Comparison of ENCODE assay signal across 8 cellular contexts in genomic region chr19:51131780-51132680, GRCh38. TPM values are rescaled to one million over a fixed set of nuclear protein-coding genes. Genes with fewer than 3 reads are reported as not detected.
DNase-seq lines count a peak whose midpoint lies in the region; ATAC-seq, FAIRE-seq and TF ChIP-seq lines count a peak whose summit lies in the region.

No MANE protein-coding gene starts in this region.

- FAIRE-seq in K562 (lab: Jason Lieb, UNC): peak; percentile 91

- in situ Hi-C loops in K562 (cut with MboI): no loop called here

- TF ChIP-seq CTCF in K562 (IDR thresholded peaks at IDR 0.05 in 2 of 3, conservative IDR thresholded peaks at IDR 0.05 in 1 of 3; ENCODE audit: insufficient read depth in 2 of 3, low read depth in 1 of 3, low read length in 3 of 3) (peak; percentile 55 to 70 (median 55)), H9 (conservative IDR thresholded peaks at IDR 0.05) (no peak; the same call in 2 of the 3 replicates)

- H2AK5ac ChIP-seq in mesenchymal stem cell (ENCODE audit: low read length, severe bottlenecking) (no peak overlapping the region), H9 (ENCODE audit: insufficient read length, low read length) (no peak overlapping the region)

- H3K79me2 ChIP-seq in K562 (ENCODE audit: control insufficient read depth, insufficient read depth, low read length) (no peaks in the 10 kb centered on the region), H9 (ENCODE audit: insufficient read depth, low read length) (no peaks in the 10 kb centered on the region)

- H3K36me3 ChIP-seq in CD8-positive, alpha-beta memory T cell (ENCODE audit: insufficient read depth, low read length): no peaks in the 10 kb centered on the region
- H3K36me3 ChIP-seq in MG63: no peaks in the 10 kb centered on the region
- no peaks in the 10 kb centered on the region for H3K36me3 ChIP-seq in K562 (ENCODE audit: control insufficient read depth, insufficient read depth, low read length)
- no peaks in the 10 kb centered on the region for H3K36me3 ChIP-seq in mesenchymal stem cell (ENCODE audit: control insufficient read depth in 1 of 2, insufficient read depth in 2 of 2, low read depth in 1 of 2, low read length in 2 of 2)

- H3K56ac ChIP-seq in H9 (ENCODE audit: insufficient read length, low read depth, low read length): no peak overlapping the region

- peaks cover 62 to 66% (median 66%) of the 10 kb centered on the region in 3 donors for H3K4me1 Mint-ChIP-seq in CD8-positive, alpha-beta memory T cell
- H3K4me1 Mint-ChIP-seq in H9: peaks cover 2 to 4% of the 10 kb centered on the region in 2 experiments

- H2BK5ac ChIP-seq in mesenchymal stem cell (ENCODE audit: low read depth, low read length, poor library complexity, severe bottlenecking) (no peak overlapping the region), H9 (ENCODE audit: insufficient read length, low read length) (no peak overlapping the region)

- ATAC-seq in K562 (peak; percentile 88), GM19035 (IDR thresholded peaks at IDR 0.05; ENCODE audit: unreplicated experiment) (no peak), GM18861 (IDR thresholded peaks at IDR 0.05; ENCODE audit: unreplicated experiment) (no peak)

- no peak overlapping the region for H3K27ac ChIP-seq in CD8-positive, alpha-beta memory T cell (ENCODE audit: low read depth, low read length)
- H3K27ac ChIP-seq in K562 (ENCODE audit: extremely low read depth, low read depth, low read length) (no peak overlapping the region), mesenchymal stem cell (ENCODE audit: low read length, poor library complexity, severe bottlenecking) (no peak overlapping the region), H9 (ENCODE audit: insufficient read length, low read depth, low read length) (no peak overlapping the region)

- H4K20me1 ChIP-seq in K562 (replicated peaks; ENCODE audit: control insufficient read depth, insufficient read depth, low read length): peaks cover 4% of the 10 kb centered on the region; the same call in 1 of the 2 replicates
- H4K20me1 ChIP-seq in H9 (ENCODE audit: control insufficient read depth, insufficient read depth, insufficient read length): no peaks in the 10 kb centered on the region

- H3K9me3 ChIP-seq in CD8-positive, alpha-beta memory T cell (ENCODE audit: low read length): no peaks in the 10 kb centered on the region
- H3K9me3 ChIP-seq in MG63: peaks cover 9% of the 10 kb centered on the region
- H3K9me3 ChIP-seq in K562 (replicated peaks; ENCODE audit: control insufficient read depth, insufficient read depth, low read depth, low read length): no peaks in the 10 kb centered on the region; the same call in 1 of the 2 replicates
- H3K9me3 ChIP-seq in mesenchymal stem cell (ENCODE audit: control insufficient read depth, low read length): peaks cover 7% of the 10 kb centered on the region
- no peaks in the 10 kb centered on the region for H3K9me3 ChIP-seq in H9 (ENCODE audit: control insufficient read depth, low read depth, low read length)

- H2BK15ac ChIP-seq in mesenchymal stem cell (ENCODE audit: low read depth, poor library complexity, severe bottlenecking): no peak overlapping the region
- H2BK15ac ChIP-seq in H9 (ENCODE audit: low read depth, low read length): no peak overlapping the region

- peak overlapping the region; percentile 54 for H3K4me2 ChIP-seq in K562 (ENCODE audit: insufficient read depth, low read length)
- H3K4me2 ChIP-seq in mesenchymal stem cell (ENCODE audit: low read length, poor library complexity, severe bottlenecking): no peak overlapping the region
- no peak overlapping the region for H3K4me2 ChIP-seq in H9 (ENCODE audit: insufficient read depth, insufficient read length, low read length)

- H3K23ac ChIP-seq in mesenchymal stem cell (ENCODE audit: low read length in 2 of 2): no peak overlapping the region
- no peak overlapping the region for H3K23ac ChIP-seq in H9 (ENCODE audit: insufficient read length, low read depth, low read length)

- H3K27ac Mint-ChIP-seq in CD8-positive, alpha-beta memory T cell: peak overlapping the region; percentile 48 to 95 (median 87)
- peak overlapping the region in 1 of 3 experiments; percentile 43; a peak in 1 of 7 replicates for H3K27ac Mint-ChIP-seq in H9

- CTCF ChIA-PET in CD8-positive, alpha-beta memory T cell (lab: Charles Lee): interaction anchor here (1.2 to 1.4 kb wide), 2 partner anchors 9 to 26 kb away, joined by 3 to 4 read pairs; no protein-coding TSS in a partner anchor
- CTCF ChIA-PET in K562 (lab: Yijun Ruan, JAX; ENCODE audit: low intra/inter-chr PET ratio): interaction anchor here (0.6 kb wide), 2 partner anchors 199 to 218 kb away, joined by 3 to 4 read pairs; no protein-coding TSS in a partner anchor

- H3K9me1 ChIP-seq in K562 (ENCODE audit: control insufficient read depth, insufficient read depth, low read length): no peaks in the 10 kb centered on the region

- peak in 3 of 5 donors; percentile 14 to 48 (median 47) for DNase-seq in CD8-positive, alpha-beta memory T cell
- peak; percentile 35 for DNase-seq in MG63
- DNase-seq in K562 (ENCODE audit: extremely low read depth in 1 of 4, low spot score in 3 of 4): peak; percentile 67 to 84 (median 71)
- DNase-seq in mesenchymal stem cell: peak; percentile 92
- DNase-seq in NCI-H2107 treated with DMSO at 0.1 percent for 48 hours (lab: John Stamatoyannopoulos, UW; ENCODE audit: unreplicated experiment): no peak
- no peak for DNase-seq in H9

- H3K27me3 Mint-ChIP-seq in CD8-positive, alpha-beta memory T cell: peaks cover 0 to 3% of the 10 kb centered on the region in 2 donors
- H3K27me3 Mint-ChIP-seq in H9 (ENCODE audit: low read depth): peaks cover 34% of the 10 kb centered on the region

- peak overlapping the region; percentile 33 to 90 (median 83) for H3K4me3 Mint-ChIP-seq in CD8-positive, alpha-beta memory T cell
- no peak overlapping the region for H3K4me3 Mint-ChIP-seq in H9

- H4K8ac ChIP-seq in mesenchymal stem cell (ENCODE audit: low read length) (no peak overlapping the region), H9 (replicated peaks; ENCODE audit: insufficient read length, low read depth, low read length) (no peak overlapping the region)

- H2BK12ac ChIP-seq in mesenchymal stem cell (ENCODE audit: low read length in 2 of 2) (peak overlapping the region in 1 of 2 experiments; percentile 48), H9 (ENCODE audit: insufficient read length, low read depth, low read length) (no peak overlapping the region)

- peak overlapping the region; percentile 73 for H2AFZ ChIP-seq in K562 (ENCODE audit: low read depth, low read length)
- no peak overlapping the region for H2AFZ ChIP-seq in mesenchymal stem cell (ENCODE audit: low read depth, low read length)
- H2AFZ ChIP-seq in H9 (ENCODE audit: low read length): no peak overlapping the region

- H3K4me3 ChIP-seq in CD8-positive, alpha-beta memory T cell (ENCODE audit: low read length): peak overlapping the region; percentile 44
- H3K4me3 ChIP-seq in MG63: no peak overlapping the region
- no peak overlapping the region for H3K4me3 ChIP-seq in K562
- H3K4me3 ChIP-seq in mesenchymal stem cell (ENCODE audit: insufficient read depth in 1 of 2, low read depth in 1 of 2, low read length in 2 of 2): peak overlapping the region in 1 of 2 experiments; percentile 17

- H4K91ac ChIP-seq in mesenchymal stem cell (ENCODE audit: low read length) (no peak overlapping the region), H9 (ENCODE audit: insufficient read length, low read depth, low read length) (no peak overlapping the region)

- no peak overlapping the region for H3T11ph ChIP-seq in H9 (ENCODE audit: low read length)

- peak; percentile 59; the same call in 1 of the 2 replicates for TF ChIP-seq EP300 in K562 (IDR thresholded peaks at IDR 0.05; ENCODE audit: low read length)

- H3K27me3 ChIP-seq in CD8-positive, alpha-beta memory T cell (ENCODE audit: insufficient read depth, low read length, poor library complexity, severe bottlenecking): no peaks in the 10 kb centered on the region
- H3K27me3 ChIP-seq in MG63: peaks cover 7% of the 10 kb centered on the region; the same call in 1 of the 2 replicates
- H3K27me3 ChIP-seq in K562 (ENCODE audit: control insufficient read depth in 2 of 2, insufficient read depth in 2 of 2, low read length in 2 of 2): peaks cover 3 to 22% of the 10 kb centered on the region in 2 experiments; a peak in 2 of 5 replicates
- H3K27me3 ChIP-seq in mesenchymal stem cell (ENCODE audit: control insufficient read depth in 1 of 2, insufficient read depth in 1 of 2, low read length in 2 of 2): peaks cover 0 to 12% of the 10 kb centered on the region in 2 experiments
- H3K27me3 ChIP-seq in H9 (ENCODE audit: insufficient read depth, low read length): no peaks in the 10 kb centered on the region

- no peak overlapping the region for H4K5ac ChIP-seq in H9 (ENCODE audit: insufficient read length, low read depth, low read length)

- BruUV-seq in K562 (replicated peaks; lab: Mats Ljungman, UMichigan): no TSS peak

- H3K14ac ChIP-seq in mesenchymal stem cell (ENCODE audit: low read length in 2 of 2): no peak overlapping the region
- no peak overlapping the region for H3K14ac ChIP-seq in H9 (ENCODE audit: insufficient read depth, low read length)

- intact Hi-C loops in K562 (cut with micrococcal nuclease): loop anchor here (2.0 kb wide), 1 partner anchor 35 kb away; no protein-coding TSS in a partner anchor

- no peaks in the 10 kb centered on the region for H3K79me1 ChIP-seq in mesenchymal stem cell (replicated peaks; ENCODE audit: low read length, poor library complexity, severe bottlenecking)
- H3K79me1 ChIP-seq in H9 (ENCODE audit: insufficient read depth, low read depth, low read length, poor library complexity, severe bottlenecking): no peaks in the 10 kb centered on the region

- H3K4ac ChIP-seq in mesenchymal stem cell (ENCODE audit: low read depth in 1 of 2, low read length in 2 of 2) (peak overlapping the region in 1 of 2 experiments; percentile 53), H9 (ENCODE audit: low read depth, low read length) (no peak overlapping the region)

- peaks cover 0 to 3% (median 0%) of the 10 kb centered on the region in 5 donors for H3K9me3 Mint-ChIP-seq in CD8-positive, alpha-beta memory T cell
- H3K9me3 Mint-ChIP-seq in H9: no peaks in the 10 kb centered on the region

- H2BK120ac ChIP-seq in mesenchymal stem cell (ENCODE audit: low read depth, low read length) (peak overlapping the region; percentile 52), H9 (ENCODE audit: low read depth, low read length, poor library complexity, severe bottlenecking) (no peak overlapping the region)

- H3K18ac ChIP-seq in mesenchymal stem cell (ENCODE audit: low read depth in 1 of 2, low read length in 2 of 2) (no peak overlapping the region), H9 (ENCODE audit: insufficient read length, low read depth, low read length) (no peak overlapping the region)

- WGBS in K562 (ENCODE audit: insufficient coverage, low coverage, missing lambda C conversion rate): 16% methylated on average over 24 of the region's 24 CpGs
- 67% methylated on average over 21 of the region's 24 CpGs for WGBS in mesenchymal stem cell
- no CpG with 5 or more reads among the region's 24 CpGs for WGBS in H9 (ENCODE audit: extremely low coverage, insufficient read length, low lambda C conversion rate)

- no peak for TF ChIP-seq POLR2A in K562 (conservative IDR thresholded peaks at IDR 0.05)

- POLR2A ChIA-PET in CD8-positive, alpha-beta memory T cell (lab: Charles Lee): interaction anchor here (0.5 to 1.2 kb wide), 4 partner anchors 17 to 41 kb away, joined by 3 to 4 read pairs (median 4); no protein-coding TSS in a partner anchor
- POLR2A ChIA-PET in K562 (lab: Yijun Ruan, JAX): no interaction called here

- peak; percentile 67 to 72 for TF ChIP-seq RAD21 in K562 (CRISPR knock-in tag; conservative IDR thresholded peaks at IDR 0.05 in 1 of 2, IDR thresholded peaks at IDR 0.05 in 1 of 2)

- no peaks in the 10 kb centered on the region for H3K23me2 ChIP-seq in H9 (ENCODE audit: insufficient read length, low read depth, low read length, poor library complexity, severe bottlenecking)

- H2BK20ac ChIP-seq in H9 (ENCODE audit: low read depth, low read length, poor library complexity, severe bottlenecking): no peak overlapping the region

- H3K9ac ChIP-seq in K562 (ENCODE audit: insufficient read depth in 1 of 2, low read depth in 2 of 2, low read length in 2 of 2) (no peak overlapping the region), mesenchymal stem cell (ENCODE audit: low read length) (peak overlapping the region; percentile 36), H9 (ENCODE audit: extremely low read depth, insufficient read length, low read length) (no peak overlapping the region)

- peaks cover 0 to 6% (median 0%) of the 10 kb centered on the region in 3 donors for H3K36me3 Mint-ChIP-seq in CD8-positive, alpha-beta memory T cell
- peaks cover 0 to 1% (median 0%) of the 10 kb centered on the region in 3 experiments; a peak in 1 of 7 replicates for H3K36me3 Mint-ChIP-seq in H9 (ENCODE audit: insufficient read depth in 1 of 3, low read depth in 3 of 3)

- peaks cover 65% of the 10 kb centered on the region for H3K4me1 ChIP-seq in CD8-positive, alpha-beta memory T cell (ENCODE audit: insufficient read depth, low read length)
- H3K4me1 ChIP-seq in K562 (replicated peaks in 1 of 2; ENCODE audit: control insufficient read depth in 2 of 2, insufficient read depth in 2 of 2, low read length in 2 of 2): peaks cover 19 to 33% of the 10 kb centered on the region in 2 experiments
- no peaks in the 10 kb centered on the region for H3K4me1 ChIP-seq in mesenchymal stem cell (ENCODE audit: control insufficient read depth, insufficient read depth, low read depth, low read length)
- no peaks in the 10 kb centered on the region for H3K4me1 ChIP-seq in H9 (ENCODE audit: insufficient read depth, low read length)

RNA-seq across cellular contexts. Expression of gene SIGLEC9, which starts 7.3 kb away (rescaled TPM):
- under 1 TPM; 0.46 to 0.93 TPM for total RNA-seq in CD8-positive, alpha-beta memory T cell
- 3.6 TPM for polyA plus RNA-seq in CD8-positive, alpha-beta memory T cell
- not detected in 2 replicates for total RNA-seq in MG63 (2014; rRNA removed; shearing (Covaris generic); ENCODE audit: low replicate concordance)
- 0.35 TPM in 1 of 2 replicates, not detected in the other for total RNA-seq in K562 (2011; cell fraction: chromatin; rRNA removed; ENCODE audit: low replicate concordance)
- total RNA-seq in K562 (2011; cell fraction: nucleolus; rRNA removed): 0.26 and 0.67 TPM in 2 replicates
- total RNA-seq in K562 (2011; cell fraction: nucleoplasm; rRNA removed): not detected in 2 replicates
- total RNA-seq in K562 (2014; rRNA removed) (0.18 and 0.65 TPM in 2 replicates), K562 (2014; rRNA removed; fragmentation: Illumina TruSeq; extraction: Trizol) (not detected in 2 replicates), K562 (2015; rRNA removed; fragmentation: Illumina TruSeq; extraction: Trizol) (not detected in 2 replicates), K562 (2021) (0.22 TPM in 1 of 2 replicates, not detected in the other), H9 (2021) (not detected in 2 replicates)
- polyA plus RNA-seq in K562 (2011; rRNA removed) (0.16 and 0.26 TPM in 2 replicates), K562 (2014; fragmentation: Illumina TruSeq; extraction: Trizol) (0.09 and 0.21 TPM in 2 replicates), K562 (2014; fragmentation: Nextera tagmentation; extraction: Ambion mirVana) (not detected), K562 (2014; rRNA removed) (0.18 and 0.34 TPM in 2 replicates)
- polyA plus RNA-seq in K562 (2011; cell fraction: cytosol; rRNA removed): 0.21 and 0.54 TPM in 2 replicates
- polyA plus RNA-seq in K562 (2011; cell fraction: nucleus; rRNA removed): 0.31 and 0.78 TPM in 2 replicates
- 0.20 and 0.53 TPM in 2 replicates for polyA plus RNA-seq in K562 (2012)
- 0.18 TPM in 1 of 2 replicates, not detected in the other for polyA minus RNA-seq in K562 (2011; rRNA and poly(A)+ RNA removed)
- polyA minus RNA-seq in K562 (2011; cell fraction: cytosol; rRNA and poly(A)+ RNA removed): not detected in 2 replicates
- polyA minus RNA-seq in K562 (2011; cell fraction: nucleus; rRNA and poly(A)+ RNA removed): 0.54 TPM in 1 of 2 replicates, not detected in the other
- 0.21 TPM for polyA plus RNA-seq in mesenchymal stem cell (2013, experiment 1 of 2)
- polyA plus RNA-seq in mesenchymal stem cell (2013, experiment 2 of 2): 0.25 TPM

RNA-seq across cellular contexts. Expression of gene SIGLEC7, which starts 10.1 kb away (rescaled TPM):
- under 1 TPM; 0.42 to 0.46 TPM for total RNA-seq in CD8-positive, alpha-beta memory T cell
- polyA plus RNA-seq in CD8-positive, alpha-beta memory T cell: 2.5 TPM
- total RNA-seq in MG63 (2014; rRNA removed; shearing (Covaris generic); ENCODE audit: low replicate concordance): not detected in 2 replicates
- not detected in 2 replicates for total RNA-seq in K562 (2011; cell fraction: chromatin; rRNA removed; ENCODE audit: low replicate concordance)
- total RNA-seq in K562 (2011; cell fraction: nucleolus; rRNA removed): not detected in 2 replicates
- not detected in 2 replicates for total RNA-seq in K562 (2011; cell fraction: nucleoplasm; rRNA removed)
- total RNA-seq in K562 (2014; rRNA removed): not detected in 2 replicates
- not detected in 2 replicates for total RNA-seq in K562 (2014; rRNA removed; fragmentation: Illumina TruSeq; extraction: Trizol)
- not detected in 2 replicates for total RNA-seq in K562 (2015; rRNA removed; fragmentation: Illumina TruSeq; extraction: Trizol)
- total RNA-seq in K562 (2021): not detected in 2 replicates
- polyA plus RNA-seq in K562 (2011; rRNA removed): 0.10 TPM in 1 of 2 replicates, not detected in the other
- 0.03 and 0.06 TPM in 2 replicates for polyA plus RNA-seq in K562 (2011; cell fraction: cytosol; rRNA removed)
- polyA plus RNA-seq in K562 (2011; cell fraction: nucleus; rRNA removed): 0.92 TPM in 1 of 2 replicates, not detected in the other
- polyA plus RNA-seq in K562 (2012): 0.10 and 0.24 TPM in 2 replicates
- polyA plus RNA-seq in K562 (2014; fragmentation: Illumina TruSeq; extraction: Trizol): not detected in 2 replicates
- polyA plus RNA-seq in K562 (2014; fragmentation: Nextera tagmentation; extraction: Ambion mirVana): not detected
- polyA plus RNA-seq in K562 (2014; rRNA removed): 0.12 TPM in 1 of 2 replicates, not detected in the other
- not detected in 2 replicates for polyA minus RNA-seq in K562 (2011; rRNA and poly(A)+ RNA removed)
- not detected in 2 replicates for polyA minus RNA-seq in K562 (2011; cell fraction: cytosol; rRNA and poly(A)+ RNA removed)
- polyA minus RNA-seq in K562 (2011; cell fraction: nucleus; rRNA and poly(A)+ RNA removed): not detected in 2 replicates
- polyA plus RNA-seq in mesenchymal stem cell (2013, experiment 1 of 2): 0.18 TPM
- polyA plus RNA-seq in mesenchymal stem cell (2013, experiment 2 of 2): 0.14 TPM
- total RNA-seq in H9 (2021): not detected in 2 replicates

RNA-seq across cellular contexts. Expression of gene CTU1, which starts 23.8 kb away (rescaled TPM):
- 10 to 100 TPM; 11.0 to 13.4 TPM for total RNA-seq in CD8-positive, alpha-beta memory T cell
- polyA plus RNA-seq in CD8-positive, alpha-beta memory T cell: 8.8 TPM
- 18.7 and 33.5 TPM in 2 replicates for total RNA-seq in MG63 (2014; rRNA removed; shearing (Covaris generic); ENCODE audit: low replicate concordance)
- total RNA-seq in K562 (2011; cell fraction: chromatin; rRNA removed; ENCODE audit: low replicate concordance): 3.4 and 11.0 TPM in 2 replicates
- total RNA-seq in K562 (2011; cell fraction: nucleolus; rRNA removed): 11.2 and 13.0 TPM in 2 replicates
- total RNA-seq in K562 (2011; cell fraction: nucleoplasm; rRNA removed): 5.7 and 7.2 TPM in 2 replicates
- total RNA-seq in K562 (2014; rRNA removed) (17.7 and 21.1 TPM in 2 replicates), K562 (2014; rRNA removed; fragmentation: Illumina TruSeq; extraction: Trizol) (0.80 and 1.4 TPM in 2 replicates), K562 (2015; rRNA removed; fragmentation: Illumina TruSeq; extraction: Trizol) (2.4 and 2.6 TPM in 2 replicates), K562 (2021) (18.4 and 18.7 TPM in 2 replicates), H9 (2021) (8.0 and 8.8 TPM in 2 replicates)
- polyA plus RNA-seq in K562 (2011; rRNA removed) (2.2 and 4.3 TPM in 2 replicates), K562 (2014; fragmentation: Illumina TruSeq; extraction: Trizol) (1.5 and 1.9 TPM in 2 replicates), K562 (2014; fragmentation: Nextera tagmentation; extraction: Ambion mirVana) (under 1 TPM in 1 of 2 experiments, not detected in 1; 0.03 TPM), K562 (2014; rRNA removed) (10.0 and 12.9 TPM in 2 replicates)
- polyA plus RNA-seq in K562 (2011; cell fraction: cytosol; rRNA removed): 4.4 and 19.0 TPM in 2 replicates
- 15.6 and 16.0 TPM in 2 replicates for polyA plus RNA-seq in K562 (2011; cell fraction: nucleus; rRNA removed)
- polyA plus RNA-seq in K562 (2012): 8.7 TPM in 2 replicates
- 0.84 and 1.3 TPM in 2 replicates for polyA minus RNA-seq in K562 (2011; rRNA and poly(A)+ RNA removed)
- polyA minus RNA-seq in K562 (2011; cell fraction: cytosol; rRNA and poly(A)+ RNA removed): 4.7 and 4.8 TPM in 2 replicates
- 3.0 and 3.1 TPM in 2 replicates for polyA minus RNA-seq in K562 (2011; cell fraction: nucleus; rRNA and poly(A)+ RNA removed)
- 2.5 TPM for polyA plus RNA-seq in mesenchymal stem cell (2013, experiment 1 of 2)
- polyA plus RNA-seq in mesenchymal stem cell (2013, experiment 2 of 2): 2.7 TPM

RNA-seq across cellular contexts. Expression of gene KLK14, which starts 49.3 kb away (rescaled TPM):
- under 1 TPM; 0.26 to 0.31 TPM for total RNA-seq in CD8-positive, alpha-beta memory T cell
- not detected for polyA plus RNA-seq in CD8-positive, alpha-beta memory T cell
- total RNA-seq in MG63 (2014; rRNA removed; shearing (Covaris generic); ENCODE audit: low replicate concordance): not detected in 2 replicates
- total RNA-seq in K562 (2011; cell fraction: chromatin; rRNA removed; ENCODE audit: low replicate concordance): 0.37 TPM in 1 of 2 replicates, not detected in the other
- total RNA-seq in K562 (2011; cell fraction: nucleolus; rRNA removed): 0.33 TPM in 1 of 2 replicates, not detected in the other
- total RNA-seq in K562 (2011; cell fraction: nucleoplasm; rRNA removed): not detected in 2 replicates
- total RNA-seq in K562 (2014; rRNA removed) (not detected in 2 replicates), K562 (2014; rRNA removed; fragmentation: Illumina TruSeq; extraction: Trizol) (not detected in 2 replicates), K562 (2015; rRNA removed; fragmentation: Illumina TruSeq; extraction: Trizol) (not detected in 2 replicates), K562 (2021) (not detected in 2 replicates), H9 (2021) (0.26 and 0.46 TPM in 2 replicates)
- polyA plus RNA-seq in K562 (2011; rRNA removed) (0.08 TPM in 1 of 2 replicates, not detected in the other), K562 (2014; fragmentation: Illumina TruSeq; extraction: Trizol) (not detected in 2 replicates), K562 (2014; fragmentation: Nextera tagmentation; extraction: Ambion mirVana) (not detected), K562 (2014; rRNA removed) (not detected in 2 replicates)
- polyA plus RNA-seq in K562 (2011; cell fraction: cytosol; rRNA removed): 0.12 TPM in 1 of 2 replicates, not detected in the other
- 0.14 and 0.20 TPM in 2 replicates for polyA plus RNA-seq in K562 (2011; cell fraction: nucleus; rRNA removed)
- polyA plus RNA-seq in K562 (2012): 0.09 and 0.11 TPM in 2 replicates
- not detected in 2 replicates for polyA minus RNA-seq in K562 (2011; rRNA and poly(A)+ RNA removed)
- polyA minus RNA-seq in K562 (2011; cell fraction: cytosol; rRNA and poly(A)+ RNA removed): not detected in 2 replicates
- not detected in 2 replicates for polyA minus RNA-seq in K562 (2011; cell fraction: nucleus; rRNA and poly(A)+ RNA removed)
- not detected for polyA plus RNA-seq in mesenchymal stem cell (2013, experiment 1 of 2)
- not detected for polyA plus RNA-seq in mesenchymal stem cell (2013, experiment 2 of 2)

Comparison
In these comparisons a context has a peak if more than half of its experiments do, and no peak if none do; other contexts are left out.
1. DNase-seq: peak in CD8-positive, alpha-beta memory T cell (3 of 5), MG63 (single experiment), K562 (4 of 4) and mesenchymal stem cell (single experiment); none in NCI-H2107 treated with DMSO at 0.1 percent for 48 hours (single experiment) and H9 (single experiment).
2. H3K4me3 Mint-ChIP-seq: peak in CD8-positive, alpha-beta memory T cell (7 of 7); none in H9 (0 of 2).